17 cellular contexts compared by ENCODE assay signal in genomic region chr14:103290494-103290893, GRCh38.
"Had no signal": no experiment of that assay in that cellular context is flagged by ENCODE, and none has a peak within 500 bp of the region (broad histone marks: within the 10 kb centered on the region; RNA-seq: fewer than 3 reads in every experiment).

No MANE protein-coding gene starts in this region.

- DNase-seq: dermis blood vessel endothelial cell; dorsolateral prefrontal cortex; effector CD4-positive, alpha-beta T cell; effector memory CD4-positive, alpha-beta T cell; foreskin keratinocyte; heart left ventricle; hypothalamus; left cardiac atrium; left ventricle myocardium superior; lower lobe of right lung; mesenchymal stem cell; midbrain had no signal

- H3K4me3 ChIP-seq: coronary artery, dorsolateral prefrontal cortex, esophagus muscularis mucosa, gastroesophageal sphincter, heart left ventricle, hepatocyte, left lung, lower lobe of right lung had no signal

- H2AFZ ChIP-seq: hepatocyte had no signal

- H3K36me3 ChIP-seq: esophagus muscularis mucosa, gastroesophageal sphincter, heart left ventricle, left lung, lower lobe of right lung had no signal

- H3K27ac ChIP-seq: coronary artery, dorsolateral prefrontal cortex, esophagus muscularis mucosa, foreskin keratinocyte, gastroesophageal sphincter, heart left ventricle, hepatocyte, left lung, lower lobe of right lung had no signal

- H3K27me3 ChIP-seq: hepatocyte had no signal

- H3K4me1 ChIP-seq: foreskin keratinocyte, gastroesophageal sphincter, heart left ventricle, left lung, lower lobe of right lung had no signal

- H3K9me3 ChIP-seq: esophagus muscularis mucosa, gastroesophageal sphincter, heart left ventricle, left lung, lower lobe of right lung had no signal

- ATAC-seq: foreskin keratinocyte, gastroesophageal sphincter, heart left ventricle, left cardiac atrium, left lung, left ventricle myocardium superior, lower lobe of right lung had no signal

- H3K4me2 ChIP-seq: hepatocyte had no signal
